Comparison of ENCODE assay signal across 10 cellular contexts in the genomic region with DNA sequence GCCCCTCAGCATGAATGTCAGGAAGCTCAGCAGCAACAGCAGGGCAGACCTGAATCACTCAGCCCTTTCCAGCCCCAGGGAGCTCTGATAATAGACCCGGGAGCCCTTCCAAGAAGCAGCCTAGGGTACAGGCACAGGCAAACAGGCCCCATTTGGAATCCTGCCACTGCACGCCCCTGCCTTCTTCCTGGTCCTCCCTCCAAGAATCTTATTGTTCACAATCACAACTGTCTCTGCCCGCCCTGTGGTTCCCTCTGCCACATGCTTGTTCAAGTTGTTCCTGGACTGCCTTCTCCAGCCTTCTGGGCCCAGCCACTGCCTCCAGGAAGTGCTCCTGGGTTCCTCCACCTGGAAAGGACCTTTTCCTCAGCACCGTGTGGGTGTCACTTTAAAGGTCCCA. TPM values are rescaled to one million over a fixed set of nuclear protein-coding genes. Genes with fewer than 3 reads are reported as not detected.
DNase-seq lines count a peak whose midpoint lies in the region; ATAC-seq and TF ChIP-seq lines count a peak whose summit lies in the region.
"Had no signal": no experiment of that assay in that cellular context is flagged by ENCODE, and none has a peak within 500 bp of the region (broad histone marks: within the 10 kb centered on the region; RNA-seq: fewer than 3 reads in every experiment).

No MANE protein-coding gene starts in this region.

- no peak overlapping the region for H4K91ac ChIP-seq in neuronal stem cell (ENCODE audit: low read depth, low read length, poor library complexity)

- H3K23ac ChIP-seq in neuronal stem cell (ENCODE audit: low read depth, low read length, poor library complexity): no peak overlapping the region

- no peaks in the 10 kb centered on the region for H3K36me3 ChIP-seq in neuronal stem cell (replicated peaks in 1 of 2; ENCODE audit: control insufficient read depth in 2 of 2, insufficient read depth in 2 of 2, low read length in 2 of 2)
- no peaks in the 10 kb centered on the region for H3K36me3 ChIP-seq in H7 (replicated peaks; ENCODE audit: control insufficient read depth, insufficient read depth, low read length)

- H3K14ac ChIP-seq in neuronal stem cell (ENCODE audit: low read length): no peak overlapping the region

- no peak overlapping the region for H2BK15ac ChIP-seq in neuronal stem cell (ENCODE audit: low read length)

- no peak overlapping the region for H2BK12ac ChIP-seq in neuronal stem cell (ENCODE audit: low read length)

- H3K27me3 ChIP-seq in neuronal stem cell (ENCODE audit: control insufficient read depth in 3 of 3, insufficient read depth in 3 of 3, low read depth in 1 of 3, low read length in 3 of 3): peaks cover 0 to 7% (median 0%) of the 10 kb centered on the region in 3 experiments
- H3K27me3 ChIP-seq in H7 (ENCODE audit: control insufficient read depth, insufficient read depth, low read length): no peaks in the 10 kb centered on the region

- peaks cover 3% of the 10 kb centered on the region for H3K36me3 Mint-ChIP-seq in activated CD8-positive, alpha-beta T cell treated with anti-CD3 and anti-CD28 coated beads for 36 hours (ENCODE audit: low read depth)

- H4K8ac ChIP-seq in neuronal stem cell (ENCODE audit: low read depth, low read length): no peak overlapping the region

- H3K4me1 Mint-ChIP-seq in activated CD8-positive, alpha-beta T cell treated with anti-CD3 and anti-CD28 coated beads for 36 hours (ENCODE audit: low read depth): no peaks in the 10 kb centered on the region

- H3K4me3 ChIP-seq in neuronal stem cell (ENCODE audit: low read length in 2 of 2) (no peak overlapping the region), H7 (ENCODE audit: insufficient read depth, low read depth, low read length) (no peak overlapping the region)
- H3K4me3 ChIP-seq: GM12878 had no signal

- H3K27ac Mint-ChIP-seq in activated CD8-positive, alpha-beta T cell treated with anti-CD3 and anti-CD28 coated beads for 36 hours: no peak overlapping the region

- H3K79me1 ChIP-seq in neuronal stem cell (ENCODE audit: low read depth, low read length): no peaks in the 10 kb centered on the region

- H2AK5ac ChIP-seq in neuronal stem cell (ENCODE audit: low read depth, low read length): no peak overlapping the region

- intact Hi-C loops in activated CD8-positive, alpha-beta T cell treated with anti-CD3 and anti-CD28 coated beads for 36 hours (cut with micrococcal nuclease): no loop called here

- peak; percentile 56 for DNase-seq in AG20443 (ENCODE audit: low spot score)
- peak; percentile 93 for DNase-seq in RPMI7951 (ENCODE audit: low read depth)
- DNase-seq in fibroblast of gingiva (ENCODE audit: low read depth): peak; percentile 40
- DNase-seq in neuronal stem cell (ENCODE audit: low spot score): no peak
- DNase-seq in NCI-H2107 (lab: John Stamatoyannopoulos, UW): no peak
- DNase-seq in H7: no peak
- no peak for DNase-seq in activated CD8-positive, alpha-beta T cell treated with anti-CD3 and anti-CD28 coated beads for 36 hours

- H3K9me3 Mint-ChIP-seq in activated CD8-positive, alpha-beta T cell treated with anti-CD3 and anti-CD28 coated beads for 36 hours: peaks cover 1% of the 10 kb centered on the region

- H2AFZ ChIP-seq in neuronal stem cell (ENCODE audit: low read length): no peak overlapping the region

- no peak overlapping the region for H3K27ac ChIP-seq in neuronal stem cell (replicated peaks; ENCODE audit: low read length)

- peaks cover 0 to 1% of the 10 kb centered on the region in 2 donors for H3K4me1 ChIP-seq in neuronal stem cell (ENCODE audit: control insufficient read depth in 2 of 2, insufficient read depth in 1 of 2, low read depth in 1 of 2, low read length in 2 of 2)

- CTCF ChIA-PET in activated CD8-positive, alpha-beta T cell treated with anti-CD3 and anti-CD28 coated beads for 36 hours (lab: Charles Lee): no interaction called here

- TF ChIP-seq CTCF in activated CD8-positive, alpha-beta T cell treated with anti-CD3 and anti-CD28 coated beads for 36 hours (IDR thresholded peaks at IDR 0.05): no peak

- WGBS in neuronal stem cell (ENCODE audit: extremely low coverage in 2 of 2, insufficient read length in 2 of 2, insufficient replicate concordance in 1 of 2), 2 donors: no CpG with 5 or more reads among the region's 4 CpGs

- H2BK120ac ChIP-seq in neuronal stem cell (ENCODE audit: low read depth, low read length): no peak overlapping the region

- no peak overlapping the region for H3K4ac ChIP-seq in neuronal stem cell (ENCODE audit: low read length)

- no peak overlapping the region for H3K9ac ChIP-seq in neuronal stem cell (ENCODE audit: low read depth, low read length, poor library complexity)

- POLR2A ChIA-PET in activated CD8-positive, alpha-beta T cell treated with anti-CD3 and anti-CD28 coated beads for 36 hours (lab: Charles Lee): no interaction called here

- no peak for ATAC-seq in HG03520 (IDR thresholded peaks at IDR 0.05; ENCODE audit: unreplicated experiment)
- no peak for ATAC-seq in activated CD8-positive, alpha-beta T cell treated with anti-CD3 and anti-CD28 coated beads for 36 hours
- ATAC-seq: GM12878 had no signal

- H3K18ac ChIP-seq in neuronal stem cell (ENCODE audit: low read length): peak overlapping the region; percentile 2

- H2BK5ac ChIP-seq in neuronal stem cell (ENCODE audit: low read length): no peak overlapping the region

- no peak overlapping the region for H3K4me3 Mint-ChIP-seq in activated CD8-positive, alpha-beta T cell treated with anti-CD3 and anti-CD28 coated beads for 36 hours

- H3K4me2 ChIP-seq in neuronal stem cell (ENCODE audit: insufficient read depth, low read length, poor library complexity, severe bottlenecking): no peak overlapping the region

- peaks cover 5% of the 10 kb centered on the region for H3K27me3 Mint-ChIP-seq in activated CD8-positive, alpha-beta T cell treated with anti-CD3 and anti-CD28 coated beads for 36 hours

- H3K9me3 ChIP-seq in neuronal stem cell (replicated peaks in 1 of 2; ENCODE audit: control insufficient read depth in 2 of 2, insufficient read depth in 1 of 2, low read depth in 1 of 2, low read length in 2 of 2): no peaks in the 10 kb centered on the region

RNA-seq across cellular contexts. Expression of a gene that starts 54.6 kb away (rescaled TPM):
- 13.4 and 13.6 TPM in 2 replicates for total RNA-seq in RPMI7951 (2014; rRNA removed; shearing (Covaris generic))
- 0.91 TPM for polyA plus RNA-seq in neuronal stem cell (2013, experiment 1 of 2)
- 1.1 TPM for polyA plus RNA-seq in neuronal stem cell (2013, experiment 2 of 2)
- total RNA-seq in H7 (2014; rRNA removed; shearing (Covaris generic)): 0.63 and 0.94 TPM in 2 replicates
- 10 to 100 TPM; 23.2 to 24.5 TPM for total RNA-seq in activated CD8-positive, alpha-beta T cell treated with anti-CD3 and anti-CD28 coated beads for 36 hours
- polyA plus RNA-seq: neural cell had no signal

Comparison
In these comparisons a context has a peak if more than half of its experiments do, and no peak if none do; other contexts are left out.
1. DNase-seq: peak in AG20443 (single experiment), RPMI7951 (single experiment) and fibroblast of gingiva (single experiment); none in neuronal stem cell (single experiment), NCI-H2107 (single experiment), H7 (single experiment) and activated CD8-positive, alpha-beta T cell treated with anti-CD3 and anti-CD28 coated beads for 36 hours (single experiment).